In the genomic region with DNA sequence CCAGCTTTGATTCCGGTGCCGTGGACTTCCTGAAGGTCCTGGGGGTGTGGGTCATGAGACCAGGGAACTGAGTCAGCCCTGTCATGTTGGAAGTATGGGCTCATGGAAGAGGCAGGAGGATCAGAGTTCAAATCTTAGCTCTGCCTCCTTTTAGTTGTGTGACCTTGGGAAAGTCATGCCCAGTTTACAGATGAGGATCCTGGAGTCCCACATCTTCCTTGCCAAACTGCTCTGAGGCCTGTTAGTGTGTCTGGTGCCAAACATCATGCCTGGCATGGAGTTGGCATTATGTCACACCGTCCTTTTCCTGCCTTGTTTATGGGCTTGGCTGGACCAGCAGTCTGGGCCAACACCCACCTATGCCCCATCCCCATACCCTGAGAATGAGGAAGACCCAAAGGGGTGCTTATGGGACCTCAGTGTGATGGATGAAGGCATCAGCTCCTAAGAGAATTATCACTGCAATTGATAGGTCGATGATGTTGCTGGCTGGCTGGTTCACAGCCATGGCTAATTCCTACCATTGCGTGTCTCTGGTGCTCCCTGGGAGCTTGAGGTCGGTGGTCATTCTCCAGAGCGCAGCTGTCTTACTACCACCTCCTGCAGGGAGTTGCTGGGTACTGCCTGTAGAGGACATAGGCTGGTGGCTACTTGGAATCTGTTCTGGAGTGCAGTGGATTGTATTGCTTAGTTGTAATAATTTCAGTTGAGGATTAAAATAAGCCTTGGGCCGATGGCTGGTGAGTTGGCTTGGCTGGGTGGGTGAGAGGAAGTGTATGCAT, we compare ENCODE assay signal across 14 cellular contexts.
A peak's percentile ranks its signal among the peaks of the same experiment; 100 is the strongest.
DNase-seq lines count a peak whose midpoint lies in the region; TF ChIP-seq lines count a peak whose summit lies in the region.
"Had no signal": no experiment of that assay in that cellular context is flagged by ENCODE, and none has a peak within 500 bp of the region (broad histone marks: within the 10 kb centered on the region; RNA-seq: fewer than 3 reads in every experiment).

No MANE protein-coding gene starts in this region.

- H3K4me1 Mint-ChIP-seq in nephron progenitor cell: peaks cover 9% of the 10 kb centered on the region

- no peaks in the 10 kb centered on the region for H3K9me3 ChIP-seq in Loucy (ENCODE audit: insufficient read depth, low read depth, low read length)
- H3K9me3 ChIP-seq: thyroid gland had no signal

- no peaks in the 10 kb centered on the region for H3K9me2 ChIP-seq in Loucy (replicated peaks; ENCODE audit: low read depth, low read length)

- no peaks in the 10 kb centered on the region for H3F3A ChIP-seq in Loucy (ENCODE audit: low read depth)

- H3K4me2 ChIP-seq in Loucy (ENCODE audit: low read depth, low read length, poor library complexity, severe bottlenecking): no peak overlapping the region

- no peaks in the 10 kb centered on the region for H3K36me3 Mint-ChIP-seq in nephron progenitor cell (ENCODE audit: low read depth)

- H3K4me3 ChIP-seq in GM12865 (ENCODE audit: low read depth, low read length) (no peak overlapping the region), Loucy (ENCODE audit: low read length, poor library complexity, severe bottlenecking) (no peak overlapping the region)
- H3K4me3 ChIP-seq: thyroid gland had no signal

- H2AFZ ChIP-seq in Loucy (ENCODE audit: low read length): no peak overlapping the region

- no peak overlapping the region for H3K9ac ChIP-seq in Loucy (ENCODE audit: low read depth, low read length, poor library complexity, severe bottlenecking)

- H3K4me1 ChIP-seq in Loucy (ENCODE audit: insufficient read depth, low read length, poor library complexity, severe bottlenecking): no peaks in the 10 kb centered on the region
- H3K4me1 ChIP-seq: thyroid gland had no signal

- no peaks in the 10 kb centered on the region for H3K79me2 ChIP-seq in Loucy (ENCODE audit: insufficient read depth, low read length)

- TF ChIP-seq CTCF in GM12865 (IDR thresholded peaks at IDR 0.05; ENCODE audit: insufficient read depth, low read depth, low read length, missing control alignments): peak; percentile 24
- TF ChIP-seq CTCF in Loucy (conservative IDR thresholded peaks at IDR 0.05; ENCODE audit: low read length): peak; percentile 42
- peak; percentile 33 for TF ChIP-seq CTCF in nephron progenitor cell (IDR thresholded peaks at IDR 0.05)

- H4K20me1 ChIP-seq in Loucy (ENCODE audit: insufficient read depth, low read length, poor library complexity, severe bottlenecking): no peaks in the 10 kb centered on the region

- no peak overlapping the region for H3K4me3 Mint-ChIP-seq in nephron progenitor cell
- H3K4me3 Mint-ChIP-seq: activated T-cell treated with anti-CD3 and anti-CD28 coated beads, Interleukin-2, amount 50 U/mL, for 4 hours had no signal

- H3K27me3 ChIP-seq in Loucy (ENCODE audit: insufficient read depth, low read length, poor library complexity, severe bottlenecking): no peaks in the 10 kb centered on the region
- H3K27me3 ChIP-seq: thyroid gland had no signal

- peaks cover 55% of the 10 kb centered on the region for H3K27me3 Mint-ChIP-seq in nephron progenitor cell (ENCODE audit: low read depth, poor library complexity)

- no peak overlapping the region for H3K27ac Mint-ChIP-seq in nephron progenitor cell

- H3K9me3 Mint-ChIP-seq in nephron progenitor cell: no peaks in the 10 kb centered on the region
- H3K9me3 Mint-ChIP-seq: activated T-cell treated with anti-CD3 and anti-CD28 coated beads, Interleukin-2, amount 50 U/mL, for 4 hours had no signal

- no peaks in the 10 kb centered on the region for H3K36me3 ChIP-seq in Loucy (ENCODE audit: insufficient read depth, low read length)
- H3K36me3 ChIP-seq: thyroid gland had no signal

- DNase-seq in GM12865 (ENCODE audit: low read depth) (no peak), cerebellar cortex (ENCODE audit: low spot score) (peak; percentile 18), nephron progenitor cell (no peak), COLO829 (ENCODE audit: low spot score) (no peak), NCI-H774 (lab: John Stamatoyannopoulos, UW) (no peak), Ammon's horn (ENCODE audit: low spot score) (no peak)
- no peak for DNase-seq in activated CD4-positive, alpha-beta T cell treated with anti-CD3 and anti-CD28 coated beads for 1 hour
- DNase-seq: activated CD4-positive, CD25-positive, alpha-beta regulatory T cell treated with anti-CD3 and anti-CD28 coated beads, Interleukin-2, amount 50 U/mL, for 72 hours; activated T-cell treated with anti-CD3 and anti-CD28 coated beads, Interleukin-2, amount 50 U/mL, for 4 hours; amygdala; NCI-H2029 treated with DMSO at 0.1 percent for 48 hours; stimulated activated CD4-positive, alpha-beta T cell treated with anti-CD3 and anti-CD28 coated beads, Interleukin-12 subunit alpha, Interleukin-12 subunit beta, amount 100 ng/mL, for 4 hours; thyroid gland had no signal
